16 cellular contexts compared by ENCODE assay signal in the genomic region with DNA sequence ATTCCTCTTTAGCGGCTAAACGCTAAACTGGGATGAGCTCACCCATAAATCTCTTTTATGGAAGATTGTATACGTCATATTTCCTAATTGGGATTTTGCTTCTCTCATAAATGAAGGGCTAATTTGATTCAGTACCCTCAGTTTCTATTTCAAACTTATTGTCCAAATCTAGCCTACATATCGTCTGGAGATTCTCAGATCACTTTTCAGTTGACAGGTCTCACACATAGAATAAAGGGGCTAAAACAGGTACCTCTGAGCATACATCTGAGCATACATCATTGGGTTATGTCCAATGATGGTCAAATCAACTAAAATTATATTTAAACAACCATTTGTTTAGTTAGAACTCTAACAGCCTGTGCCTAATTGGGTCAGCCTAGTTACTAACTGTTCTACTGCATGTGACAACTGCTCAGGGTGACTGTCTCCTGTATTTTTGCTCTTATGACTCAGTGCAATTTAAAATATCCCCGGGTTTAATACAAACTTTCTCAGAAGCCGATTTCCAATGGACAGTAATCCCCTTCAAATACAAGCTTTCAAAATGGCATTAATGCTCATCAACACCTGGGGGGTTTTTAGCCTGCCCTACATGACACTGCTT. TPM values are rescaled to one million over a fixed set of nuclear protein-coding genes. Genes with fewer than 3 reads are reported as not detected.
A peak's percentile ranks its signal among the peaks of the same experiment; 100 is the strongest.
DNase-seq lines count a peak whose midpoint lies in the region; ATAC-seq and TF ChIP-seq lines count a peak whose summit lies in the region.
"Had no signal": no experiment of that assay in that cellular context is flagged by ENCODE, and none has a peak within 500 bp of the region (broad histone marks: within the 10 kb centered on the region; RNA-seq: fewer than 3 reads in every experiment).

No MANE protein-coding gene starts in this region.

- WGBS in right cardiac atrium: 81% methylated on average over 6 of the region's 6 CpGs

- peaks cover 36% of the 10 kb centered on the region for H3K4me1 ChIP-seq in adipocyte (ENCODE audit: control insufficient read depth, insufficient read depth, low read length)
- peaks cover 1% of the 10 kb centered on the region for H3K4me1 ChIP-seq in right cardiac atrium (ENCODE audit: control insufficient read depth, insufficient read depth, low read length)
- peaks cover 0 to 15% (median 12%) of the 10 kb centered on the region in 5 donors for H3K4me1 ChIP-seq in subcutaneous abdominal adipose tissue (ENCODE audit: control insufficient read depth in 5 of 5, insufficient read depth in 5 of 5, low read length in 5 of 5)

- intact Hi-C loops in right cardiac atrium (cut with DNase I): no loop called here
- intact Hi-C loops in activated CD4-positive, alpha-beta T cell treated with anti-CD3 and anti-CD28 coated beads for 36 hours (cut with DNase I, micrococcal nuclease): no loop called here

- H3K9ac ChIP-seq in adipocyte (ENCODE audit: low read length) (peak overlapping the region; percentile 15), subcutaneous abdominal adipose tissue (ENCODE audit: low read length in 5 of 5) (no peak overlapping the region)

- H3K4me3 Mint-ChIP-seq in HFFc6: peak overlapping the region; percentile 57
- H3K4me3 Mint-ChIP-seq in T-cell: no peak overlapping the region
- H3K4me3 Mint-ChIP-seq in activated CD4-positive, alpha-beta T cell treated with anti-CD3 and anti-CD28 coated beads for 36 hours: no peak overlapping the region
- H3K4me3 Mint-ChIP-seq: CD4-positive, alpha-beta memory T cell; nephron progenitor cell; T-helper 2 cell treated with Interferon-gamma antibody and Interleukin-4, amounts not matched to agents 5 μg/mL and 100 μg/mL, for 36 hours had no signal

- H3K27me3 ChIP-seq in adipocyte (replicated peaks; ENCODE audit: control insufficient read depth, insufficient read depth, low read length): no peaks in the 10 kb centered on the region
- H3K27me3 ChIP-seq in right cardiac atrium (ENCODE audit: control insufficient read depth, insufficient read depth): no peaks in the 10 kb centered on the region
- H3K27me3 ChIP-seq in subcutaneous abdominal adipose tissue (ENCODE audit: control insufficient read depth in 5 of 5, insufficient read depth in 4 of 5, low read length in 5 of 5): no peaks in the 10 kb centered on the region
- H3K27me3 ChIP-seq: ascending aorta had no signal

- peaks cover 9% of the 10 kb centered on the region; the same call in 1 of the 2 replicates for H3K36me3 Mint-ChIP-seq in HFFc6 (ENCODE audit: low read depth)
- peaks cover 23% of the 10 kb centered on the region for H3K36me3 Mint-ChIP-seq in T-cell
- H3K36me3 Mint-ChIP-seq in activated CD4-positive, alpha-beta T cell treated with anti-CD3 and anti-CD28 coated beads for 36 hours (ENCODE audit: low read depth): peaks cover 1% of the 10 kb centered on the region

- H3K27ac Mint-ChIP-seq in HFFc6 (peak overlapping the region; percentile 75), T-cell (no peak overlapping the region)
- H3K27ac Mint-ChIP-seq in activated CD4-positive, alpha-beta T cell treated with anti-CD3 and anti-CD28 coated beads for 36 hours: no peak overlapping the region
- H3K27ac Mint-ChIP-seq: nephron progenitor cell; T-helper 2 cell treated with Interferon-gamma antibody and Interleukin-4, amounts not matched to agents 5 μg/mL and 100 μg/mL, for 36 hours had no signal

- peak overlapping the region; percentile 58 for H3K27ac ChIP-seq in right cardiac atrium (ENCODE audit: low read length)
- H3K27ac ChIP-seq in subcutaneous abdominal adipose tissue (ENCODE audit: low read depth, low read length): peak overlapping the region; percentile 60

- POLR2A ChIA-PET in T-cell (lab: Charles Lee): no interaction called here
- POLR2A ChIA-PET in activated CD4-positive, alpha-beta T cell treated with anti-CD3 and anti-CD28 coated beads for 36 hours (lab: Charles Lee): no interaction called here

- ATAC-seq in right cardiac atrium (peak in 1 of 2 donors; percentile 54), GM18519 (IDR thresholded peaks at IDR 0.05; ENCODE audit: low FRiP score, unreplicated experiment) (no peak), T-cell (replicated peaks in 1 of 4) (no peak)
- no peak for ATAC-seq in activated CD4-positive, alpha-beta T cell treated with anti-CD3 and anti-CD28 coated beads for 36 hours

- peak; percentile 32 for DNase-seq in HFFc6
- peak; percentile 19 for DNase-seq in adipocyte (ENCODE audit: low read depth)
- DNase-seq in right cardiac atrium: no peak
- DNase-seq in OCI-M1 (lab: John Stamatoyannopoulos, UW): no peak
- DNase-seq in T-cell: no peak
- DNase-seq in activated CD4-positive, alpha-beta T cell treated with anti-CD3 and anti-CD28 coated beads for 36 hours: no peak
- DNase-seq: activated CD4-positive, alpha-beta T cell treated with anti-CD3 and anti-CD28 coated beads, Interleukin-2, amount 50 U/mL, for 48 hours; CD4-positive, alpha-beta memory T cell; effector CD8-positive, alpha-beta T cell; left cardiac atrium; nephron progenitor cell; small intestine had no signal

- peaks cover 55% of the 10 kb centered on the region for H3K36me3 ChIP-seq in adipocyte (ENCODE audit: control insufficient read depth, insufficient read depth, low read length, severe bottlenecking)
- H3K36me3 ChIP-seq in subcutaneous abdominal adipose tissue (ENCODE audit: control insufficient read depth in 5 of 5, insufficient read depth in 5 of 5, low read length in 5 of 5): peaks cover 0 to under 1% (median 0%) of the 10 kb centered on the region in 5 donors

- CTCF ChIA-PET in T-cell (lab: Charles Lee): no interaction called here
- CTCF ChIA-PET in activated CD4-positive, alpha-beta T cell treated with anti-CD3 and anti-CD28 coated beads for 36 hours (lab: Charles Lee): interaction anchor here (1.1 to 1.3 kb wide), 3 partner anchors 14 to 146 kb away, joined by 3 read pairs; no protein-coding TSS in a partner anchor

- H3K27me3 Mint-ChIP-seq in HFFc6 (ENCODE audit: insufficient read depth) (no peaks in the 10 kb centered on the region), T-cell (no peaks in the 10 kb centered on the region)
- H3K27me3 Mint-ChIP-seq in activated CD4-positive, alpha-beta T cell treated with anti-CD3 and anti-CD28 coated beads for 36 hours: no peaks in the 10 kb centered on the region
- H3K27me3 Mint-ChIP-seq: CD4-positive, alpha-beta memory T cell had no signal

- no peak overlapping the region for H3K4me3 ChIP-seq in adipocyte (ENCODE audit: low read length)
- no peak overlapping the region for H3K4me3 ChIP-seq in right cardiac atrium (ENCODE audit: low read length)
- H3K4me3 ChIP-seq in subcutaneous abdominal adipose tissue (ENCODE audit: low read depth in 1 of 5, low read length in 5 of 5): no peak overlapping the region
- H3K4me3 ChIP-seq: ascending aorta had no signal

- H3K9me3 Mint-ChIP-seq in HFFc6 (no peaks in the 10 kb centered on the region), T-cell (no peaks in the 10 kb centered on the region)
- H3K9me3 Mint-ChIP-seq in activated CD4-positive, alpha-beta T cell treated with anti-CD3 and anti-CD28 coated beads for 36 hours (ENCODE audit: low read depth): no peaks in the 10 kb centered on the region
- H3K9me3 Mint-ChIP-seq: CD4-positive, alpha-beta memory T cell; nephron progenitor cell; T-helper 2 cell treated with Interferon-gamma antibody and Interleukin-4, amounts not matched to agents 5 μg/mL and 100 μg/mL, for 36 hours had no signal

- H3K9me3 ChIP-seq in adipocyte (ENCODE audit: control insufficient read depth, low read length): no peaks in the 10 kb centered on the region
- H3K9me3 ChIP-seq in right cardiac atrium (ENCODE audit: control insufficient read depth, low read length): no peaks in the 10 kb centered on the region
- no peaks in the 10 kb centered on the region for H3K9me3 ChIP-seq in subcutaneous abdominal adipose tissue (ENCODE audit: control insufficient read depth in 5 of 5, low read length in 5 of 5)
- H3K9me3 ChIP-seq: ascending aorta had no signal

- peaks cover 44% of the 10 kb centered on the region for H3K4me1 Mint-ChIP-seq in HFFc6 (ENCODE audit: low read depth)
- peaks cover 6 to 31% (median 10%) of the 10 kb centered on the region in 3 donors for H3K4me1 Mint-ChIP-seq in T-cell
- peaks cover 4% of the 10 kb centered on the region for H3K4me1 Mint-ChIP-seq in activated CD4-positive, alpha-beta T cell treated with anti-CD3 and anti-CD28 coated beads for 36 hours

- TF ChIP-seq CTCF in HFFc6 (IDR thresholded peaks at IDR 0.05): no peak

RNA-seq across cellular contexts. Expression of gene PLXND1, which starts 57.7 kb away (rescaled TPM):
- 100 to 1,000 TPM in 5 of 6 experiments, 10 to 100 TPM in 1; 86.7 to 118 (median 108) TPM for total RNA-seq in HFFc6 (2021; fragmentation: NEBNext Ultra II Directional; extraction: Animal tissue kit (Norgen Biotek cat#: 25700))
- total RNA-seq in right cardiac atrium: 100 to 1,000 TPM in 1 of 4 donors, 10 to 100 TPM in 3; 75.4 to 102 (median 84.1) TPM
- polyA plus RNA-seq in right cardiac atrium: 89.4 TPM
- total RNA-seq in T-cell: 10 to 100 TPM; 13.6 to 53.3 (median 44.9) TPM
- 1 to 10 TPM; 3.1 to 4.6 TPM for total RNA-seq in activated CD4-positive, alpha-beta T cell treated with anti-CD3 and anti-CD28 coated beads for 36 hours

Comparison
In these comparisons a context has a peak if more than half of its experiments do, and no peak if none do; other contexts are left out.
1. DNase-seq: peak in HFFc6 (single experiment) and adipocyte (single experiment); none in right cardiac atrium (0 of 3), OCI-M1 (single experiment), T-cell (0 of 34) and activated CD4-positive, alpha-beta T cell treated with anti-CD3 and anti-CD28 coated beads for 36 hours (single experiment).